In the genomic region with DNA sequence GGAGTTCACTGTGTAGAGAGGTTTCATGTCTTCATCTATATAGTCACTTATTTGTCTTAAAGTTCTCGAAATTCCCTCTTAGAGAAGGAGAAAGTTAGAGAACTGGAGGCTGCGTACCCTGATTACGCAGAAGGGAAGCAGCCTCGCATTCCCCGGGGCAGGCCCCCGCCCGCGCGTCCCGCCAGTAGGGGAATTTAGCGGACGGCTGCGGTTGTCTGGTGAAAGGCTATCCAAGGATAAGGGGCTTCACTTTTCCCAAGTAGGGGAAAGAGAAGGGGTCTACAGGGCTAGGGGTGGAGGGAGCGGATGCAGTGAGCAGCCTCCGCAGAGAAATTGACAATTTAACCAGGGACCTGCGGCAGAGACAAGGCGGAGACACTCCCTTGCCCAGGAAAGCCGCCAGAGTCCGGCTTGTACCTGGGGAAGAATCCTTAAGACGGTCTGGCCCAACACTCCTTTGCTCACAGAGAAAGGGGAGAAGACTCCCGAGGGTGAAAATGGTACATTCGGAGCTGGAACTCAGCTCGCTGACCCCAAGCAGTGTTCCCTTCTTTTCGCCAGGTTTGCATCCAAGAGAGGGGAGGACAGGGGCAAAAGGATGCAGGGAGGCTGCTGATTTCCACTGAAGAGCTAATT, we compare ENCODE assay signal across 9 cellular contexts. TPM values are rescaled to one million over a fixed set of nuclear protein-coding genes. Genes with fewer than 3 reads are reported as not detected.
DNase-seq lines count a peak whose midpoint lies in the region; ATAC-seq and TF ChIP-seq lines count a peak whose summit lies in the region.
"Had no signal": no experiment of that assay in that cellular context is flagged by ENCODE, and none has a peak within 500 bp of the region (broad histone marks: within the 10 kb centered on the region; RNA-seq: fewer than 3 reads in every experiment).

No MANE protein-coding gene starts in this region.

- no peak overlapping the region for H2BK12ac ChIP-seq in H9 (ENCODE audit: insufficient read length, low read depth, low read length)

- H2AK5ac ChIP-seq in H9 (ENCODE audit: insufficient read length, low read length), result no peak overlapping the region

- H3K4me2 ChIP-seq in H9 (ENCODE audit: insufficient read depth, insufficient read length, low read length) (peak overlapping the region; percentile 95), smooth muscle cell (peak overlapping the region; percentile 97)

- CTCF ChIA-PET in activated CD4-positive, alpha-beta T cell treated with anti-CD3 and anti-CD28 coated beads, Interleukin-2, amount 10 ng/mL, durations not matched to agents 7 days and 5 days (lab: Charles Lee), result no interaction called here

- H3K27me3 Mint-ChIP-seq in H9 (ENCODE audit: low read depth), result peaks cover 84% of the 10 kb centered on the region
- H3K27me3 Mint-ChIP-seq in activated CD4-positive, alpha-beta T cell treated with anti-CD3 and anti-CD28 coated beads, Interleukin-2, amount 10 ng/mL, durations not matched to agents 7 days and 5 days, result peaks cover 51% of the 10 kb centered on the region

- H4K8ac ChIP-seq in H9 (replicated peaks; ENCODE audit: insufficient read length, low read depth, low read length), result no peak overlapping the region

- DNase-seq in H9 (peak; percentile 44), cerebellar cortex (ENCODE audit: low spot score) (peak; percentile 59), kidney epithelial cell (ENCODE audit: low read depth) (no peak), smooth muscle cell (lab: John Stamatoyannopoulos, UW; ENCODE audit: unreplicated experiment) (peak; percentile 65)
- no peak for DNase-seq in activated CD4-positive, alpha-beta T cell treated with anti-CD3 and anti-CD28 coated beads, Interleukin-2, amount 10 ng/mL, durations not matched to agents 7 days and 5 days
- DNase-seq: RPMI8226 had no signal

- no peak overlapping the region for H4K91ac ChIP-seq in H9 (ENCODE audit: insufficient read length, low read depth, low read length)

- H3K9ac ChIP-seq in H9 (ENCODE audit: extremely low read depth, insufficient read length, low read length) (no peak overlapping the region), smooth muscle cell (ENCODE audit: low read depth) (peak overlapping the region; percentile 95)

- H2BK120ac ChIP-seq in H9 (ENCODE audit: low read depth, low read length, poor library complexity, severe bottlenecking), result no peak overlapping the region

- no peak overlapping the region for H3K4ac ChIP-seq in H9 (ENCODE audit: low read depth, low read length)

- H3K4me3 ChIP-seq in kidney epithelial cell (ENCODE audit: low read depth, low read length) (peak overlapping the region; percentile 74), smooth muscle cell (peak overlapping the region; percentile 75)

- H3K4me3 Mint-ChIP-seq in H9, result peak overlapping the region; percentile 80 to 95
- no peak overlapping the region for H3K4me3 Mint-ChIP-seq in activated CD4-positive, alpha-beta T cell treated with anti-CD3 and anti-CD28 coated beads, Interleukin-2, amount 10 ng/mL, durations not matched to agents 7 days and 5 days

- H3K9me3 ChIP-seq in H9 (ENCODE audit: control insufficient read depth, low read depth, low read length) (no peaks in the 10 kb centered on the region), smooth muscle cell (replicated peaks; ENCODE audit: low read depth) (no peaks in the 10 kb centered on the region)

- no peak overlapping the region for H3T11ph ChIP-seq in H9 (ENCODE audit: low read length)

- H2BK15ac ChIP-seq in H9 (ENCODE audit: low read depth, low read length), result no peak overlapping the region

- TF ChIP-seq CTCF in H9 (conservative IDR thresholded peaks at IDR 0.05), result no peak
- no peak for TF ChIP-seq CTCF in kidney epithelial cell (IDR thresholded peaks at IDR 0.05; ENCODE audit: insufficient read depth, low read length, poor library complexity, severe bottlenecking)
- TF ChIP-seq CTCF in smooth muscle cell (IDR thresholded peaks at IDR 0.05; ENCODE audit: borderline replicate concordance, insufficient read depth, poor library complexity, severe bottlenecking), result no peak

- H3K79me2 ChIP-seq in H9 (ENCODE audit: insufficient read depth, low read length) (no peaks in the 10 kb centered on the region), smooth muscle cell (ENCODE audit: low read depth) (peaks cover 43% of the 10 kb centered on the region)

- H3K27me3 ChIP-seq in H9 (ENCODE audit: insufficient read depth, low read length), result peaks cover 16% of the 10 kb centered on the region; the same call in 1 of the 2 replicates
- no peaks in the 10 kb centered on the region for H3K27me3 ChIP-seq in kidney epithelial cell (ENCODE audit: control insufficient read depth, insufficient read depth, low read length)
- H3K27me3 ChIP-seq in smooth muscle cell (ENCODE audit: low read depth), result no peaks in the 10 kb centered on the region

- no peak overlapping the region for H3K14ac ChIP-seq in H9 (ENCODE audit: insufficient read depth, low read length)

- no peaks in the 10 kb centered on the region for H3K36me3 Mint-ChIP-seq in H9 (ENCODE audit: insufficient read depth in 1 of 3, low read depth in 3 of 3)
- H3K36me3 Mint-ChIP-seq in activated CD4-positive, alpha-beta T cell treated with anti-CD3 and anti-CD28 coated beads, Interleukin-2, amount 10 ng/mL, durations not matched to agents 7 days and 5 days (ENCODE audit: low read depth), result no peaks in the 10 kb centered on the region

- H2BK5ac ChIP-seq in H9 (ENCODE audit: insufficient read length, low read length), result no peak overlapping the region

- H2AFZ ChIP-seq in H9 (ENCODE audit: low read length) (no peak overlapping the region), smooth muscle cell (ENCODE audit: low read depth) (peak overlapping the region; percentile 90)

- no peak overlapping the region for H2BK20ac ChIP-seq in H9 (ENCODE audit: low read depth, low read length, poor library complexity, severe bottlenecking)

- H3F3A ChIP-seq in smooth muscle cell (ENCODE audit: low read depth), result no peaks in the 10 kb centered on the region

- H3K36me3 ChIP-seq in kidney epithelial cell (ENCODE audit: control insufficient read depth, insufficient read depth, low read length) (no peaks in the 10 kb centered on the region), smooth muscle cell (ENCODE audit: low read depth) (no peaks in the 10 kb centered on the region)

- H3K27ac Mint-ChIP-seq in H9, result peak overlapping the region in 1 of 3 experiments; percentile 53; a peak in 1 of 7 replicates
- H3K27ac Mint-ChIP-seq in activated CD4-positive, alpha-beta T cell treated with anti-CD3 and anti-CD28 coated beads, Interleukin-2, amount 10 ng/mL, durations not matched to agents 7 days and 5 days, result no peak overlapping the region

- no peak overlapping the region for H3K23ac ChIP-seq in H9 (ENCODE audit: insufficient read length, low read depth, low read length)

- no CpG with 5 or more reads among the region's 24 CpGs for WGBS in H9 (ENCODE audit: extremely low coverage, insufficient read length, low lambda C conversion rate)
- WGBS in smooth muscle cell (ENCODE audit: low lambda C conversion rate), result 4% methylated on average over 24 of the region's 24 CpGs

- peaks cover 18 to 22% of the 10 kb centered on the region in 2 experiments for H3K4me1 Mint-ChIP-seq in H9
- peaks cover 2% of the 10 kb centered on the region for H3K4me1 Mint-ChIP-seq in activated CD4-positive, alpha-beta T cell treated with anti-CD3 and anti-CD28 coated beads, Interleukin-2, amount 10 ng/mL, durations not matched to agents 7 days and 5 days

- no peak overlapping the region for H4K5ac ChIP-seq in H9 (ENCODE audit: insufficient read length, low read depth, low read length)

- H3K27ac ChIP-seq in H9 (ENCODE audit: insufficient read length, low read depth, low read length), result no peak overlapping the region
- H3K27ac ChIP-seq in smooth muscle cell (ENCODE audit: low read depth), result peak overlapping the region; percentile 98

- POLR2A ChIA-PET in activated CD4-positive, alpha-beta T cell treated with anti-CD3 and anti-CD28 coated beads, Interleukin-2, amount 10 ng/mL, durations not matched to agents 7 days and 5 days (lab: Charles Lee), result no interaction called here

- no peaks in the 10 kb centered on the region for H3K9me3 Mint-ChIP-seq in H9
- H3K9me3 Mint-ChIP-seq in activated CD4-positive, alpha-beta T cell treated with anti-CD3 and anti-CD28 coated beads, Interleukin-2, amount 10 ng/mL, durations not matched to agents 7 days and 5 days, result no peaks in the 10 kb centered on the region

- H3K18ac ChIP-seq in H9 (ENCODE audit: insufficient read length, low read depth, low read length), result no peak overlapping the region

- H3K4me1 ChIP-seq in H9 (ENCODE audit: insufficient read depth, low read length) (no peaks in the 10 kb centered on the region), smooth muscle cell (ENCODE audit: low read depth) (peaks cover 6% of the 10 kb centered on the region)

- peaks cover 23% of the 10 kb centered on the region for H3K23me2 ChIP-seq in H9 (ENCODE audit: insufficient read length, low read depth, low read length, poor library complexity, severe bottlenecking)

- no peak for ATAC-seq in GM18517 (IDR thresholded peaks at IDR 0.05; ENCODE audit: unreplicated experiment)
- ATAC-seq in GM21619 (IDR thresholded peaks at IDR 0.05; ENCODE audit: unreplicated experiment), result no peak
- no peak for ATAC-seq in HG03139 (IDR thresholded peaks at IDR 0.05; ENCODE audit: unreplicated experiment)

- H3K56ac ChIP-seq in H9 (ENCODE audit: insufficient read length, low read depth, low read length), result no peak overlapping the region

- H3K79me1 ChIP-seq in H9 (ENCODE audit: insufficient read depth, low read depth, low read length, poor library complexity, severe bottlenecking), result no peaks in the 10 kb centered on the region

- H4K20me1 ChIP-seq in H9 (ENCODE audit: control insufficient read depth, insufficient read depth, insufficient read length) (no peaks in the 10 kb centered on the region), smooth muscle cell (ENCODE audit: low read depth) (no peaks in the 10 kb centered on the region)

RNA-seq across cellular contexts. Expression of a gene that starts 1.0 kb away (rescaled TPM):
- total RNA-seq in H9 (2021) (14.3 and 14.7 TPM in 2 replicates), kidney epithelial cell (2.5 and 5.1 TPM in 2 replicates), smooth muscle cell (9.1 and 10.7 TPM in 2 replicates)
- 3.4 and 5.7 TPM in 2 replicates for polyA plus RNA-seq in smooth muscle cell
- under 1 TPM; 0.05 to 0.10 TPM for total RNA-seq in activated CD4-positive, alpha-beta T cell treated with anti-CD3 and anti-CD28 coated beads, Interleukin-2, amount 10 ng/mL, durations not matched to agents 7 days and 5 days

Comparison
In these comparisons a context has a peak if more than half of its experiments do, and no peak if none do; other contexts are left out.
1. DNase-seq: peak in H9 (single experiment), cerebellar cortex (single experiment) and smooth muscle cell (single experiment); none in kidney epithelial cell (single experiment) and activated CD4-positive, alpha-beta T cell treated with anti-CD3 and anti-CD28 coated beads, Interleukin-2, amount 10 ng/mL, durations not matched to agents 7 days and 5 days (single experiment).